1 cellular context compared by ENCODE assay signal in the genomic region with DNA sequence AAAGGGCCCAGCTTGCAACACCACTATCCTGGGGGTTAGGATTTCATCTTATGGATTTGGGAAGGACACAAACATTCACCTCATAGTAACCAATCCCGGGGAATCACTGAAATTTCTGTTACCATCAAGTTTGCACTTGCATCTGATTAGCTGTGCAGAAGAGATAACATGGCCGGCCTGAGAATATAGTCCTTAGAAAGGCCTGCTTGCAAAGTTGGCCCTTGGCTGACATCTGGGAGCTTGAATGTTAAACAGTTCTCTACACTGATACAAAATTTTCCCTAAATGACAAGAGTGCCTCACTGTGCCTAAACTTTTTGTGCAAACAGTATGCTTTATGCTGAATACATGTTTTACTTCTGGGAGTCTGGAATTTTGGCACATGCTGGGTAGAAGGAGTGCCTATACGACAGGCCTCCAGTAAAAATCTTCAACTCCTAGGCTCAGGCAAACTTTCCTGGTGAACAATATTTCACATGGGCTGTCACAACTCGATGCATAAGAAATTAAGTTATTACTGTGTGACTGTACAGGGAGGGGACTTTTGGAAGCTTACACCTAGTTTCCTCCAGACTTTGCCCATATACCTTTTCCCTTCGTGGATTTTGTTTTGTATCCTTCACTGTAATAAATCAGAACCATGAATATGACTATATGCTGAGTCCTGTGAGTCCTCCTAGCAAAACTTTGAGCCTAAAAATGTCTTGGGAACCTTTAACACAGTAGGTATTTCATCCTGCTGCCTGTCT.
TF ChIP-seq lines count a peak whose summit lies in the region.

No MANE protein-coding gene starts in this region.

TF ChIP-seq in GM12878, 131 proteins besides CTCF, POLR2A, EP300 and RAD21:
- no peak for TF ChIP-seq CBFB (IDR thresholded peaks at IDR 0.05; ENCODE audit: low read depth)
- no peak for TF ChIP-seq RBBP5 (conservative IDR thresholded peaks at IDR 0.05)
